10 cellular contexts compared by ENCODE assay signal in genomic region chr10:31033166-31033565, GRCh38. TPM values are rescaled to one million over a fixed set of nuclear protein-coding genes. Genes with fewer than 3 reads are reported as not detected.
A peak's percentile ranks its signal among the peaks of the same experiment; 100 is the strongest.
DNase-seq lines count a peak whose midpoint lies in the region; ATAC-seq, FAIRE-seq and TF ChIP-seq lines count a peak whose summit lies in the region.
"Had no signal": no experiment of that assay in that cellular context is flagged by ENCODE, and none has a peak within 500 bp of the region (broad histone marks: within the 10 kb centered on the region; RNA-seq: fewer than 3 reads in every experiment).

No MANE protein-coding gene starts in this region.

- H3K27me3 ChIP-seq in CD8-positive, alpha-beta T cell (ENCODE audit: insufficient read depth, low read length): no peaks in the 10 kb centered on the region
- H3K27me3 ChIP-seq in endodermal cell (ENCODE audit: control insufficient read depth, insufficient read depth, low read length, poor library complexity, severe bottlenecking) (no peaks in the 10 kb centered on the region), rectal smooth muscle tissue (ENCODE audit: control insufficient read depth, insufficient read depth, low read length) (no peaks in the 10 kb centered on the region)

- H3K4me1 Mint-ChIP-seq in CD8-positive, alpha-beta T cell (ENCODE audit: low read depth): peaks cover 21% of the 10 kb centered on the region
- peaks cover 37% of the 10 kb centered on the region for H3K4me1 Mint-ChIP-seq in endodermal cell

- peaks cover 20% of the 10 kb centered on the region for H3K4me1 ChIP-seq in CD8-positive, alpha-beta T cell (ENCODE audit: insufficient read depth, low read length)
- H3K4me1 ChIP-seq in endodermal cell (ENCODE audit: control insufficient read depth, insufficient read depth, low read length): peaks cover 11% of the 10 kb centered on the region
- peaks cover 3% of the 10 kb centered on the region for H3K4me1 ChIP-seq in rectal smooth muscle tissue (ENCODE audit: control insufficient read depth, insufficient read depth, low read length)

- TF ChIP-seq CTCF in CD8-positive, alpha-beta T cell (IDR thresholded peaks at IDR 0.05): no peak
- TF ChIP-seq CTCF in NB4 (IDR thresholded peaks at IDR 0.05; ENCODE audit: low read depth, low read length) (no peak), endodermal cell (conservative IDR thresholded peaks at IDR 0.05) (no peak)

- no peak for DNase-seq in CD8-positive, alpha-beta T cell
- peak; percentile 49 for DNase-seq in NB4 (ENCODE audit: low read depth)
- no peak for DNase-seq in endodermal cell
- no peak for DNase-seq in GM12892 (ENCODE audit: insufficient read length)
- DNase-seq in urothelium cell line (ENCODE audit: low spot score): no peak
- DNase-seq: NCI-H2107; stimulated activated naive CD4-positive, alpha-beta T cell had no signal

- FAIRE-seq in GM12892 (lab: Jason Lieb, UNC): no peak
- FAIRE-seq in urothelium cell line (lab: Jason Lieb, UNC): no peak

- H3K9me3 Mint-ChIP-seq in CD8-positive, alpha-beta T cell: no peaks in the 10 kb centered on the region
- no peaks in the 10 kb centered on the region for H3K9me3 Mint-ChIP-seq in endodermal cell

- no peak overlapping the region for H3K27ac Mint-ChIP-seq in CD8-positive, alpha-beta T cell
- no peak overlapping the region for H3K27ac Mint-ChIP-seq in endodermal cell

- no peak for TF ChIP-seq POLR2A in NB4 (IDR thresholded peaks at IDR 0.05; ENCODE audit: extremely low read depth, insufficient read length)
- TF ChIP-seq POLR2A in GM12892 (IDR thresholded peaks at IDR 0.05; ENCODE audit: low read depth, low read length): no peak

- no peak overlapping the region for H3K4me3 ChIP-seq in CD8-positive, alpha-beta T cell (ENCODE audit: low read depth, low read length)
- H3K4me3 ChIP-seq in NB4 (ENCODE audit: low read depth, low read length) (peak overlapping the region; percentile 71), endodermal cell (ENCODE audit: low read length) (no peak overlapping the region), rectal smooth muscle tissue (ENCODE audit: low read length) (no peak overlapping the region)

- H3K9ac ChIP-seq in endodermal cell (ENCODE audit: extremely low read depth, low read length, poor library complexity, severe bottlenecking) (no peak overlapping the region), rectal smooth muscle tissue (ENCODE audit: low read length) (no peak overlapping the region)

- no peak overlapping the region for H3K27ac ChIP-seq in CD8-positive, alpha-beta T cell (ENCODE audit: low read depth, low read length)
- no peak overlapping the region for H3K27ac ChIP-seq in endodermal cell (ENCODE audit: low read depth, low read length)
- H3K27ac ChIP-seq in rectal smooth muscle tissue (ENCODE audit: low read depth, low read length): peak overlapping the region; percentile 100

- peaks cover 3% of the 10 kb centered on the region for H3K36me3 Mint-ChIP-seq in CD8-positive, alpha-beta T cell
- no peaks in the 10 kb centered on the region for H3K36me3 Mint-ChIP-seq in endodermal cell (ENCODE audit: low read depth)

- CTCF ChIA-PET in CD8-positive, alpha-beta T cell (lab: Charles Lee): interaction anchor here (6.1 kb wide), 1 partner anchor 248 kb away, joined by 40 read pairs; no protein-coding TSS in a partner anchor

- POLR2A ChIA-PET in CD8-positive, alpha-beta T cell (lab: Charles Lee): interaction anchor here (1.3 kb wide), 1 partner anchor 248 kb away, joined by 4 read pairs; no protein-coding TSS in a partner anchor

- no peaks in the 10 kb centered on the region for H3K36me3 ChIP-seq in CD8-positive, alpha-beta T cell (ENCODE audit: insufficient read depth, low read length)
- no peaks in the 10 kb centered on the region for H3K36me3 ChIP-seq in endodermal cell (ENCODE audit: control insufficient read depth, insufficient read depth, low read length)
- H3K36me3 ChIP-seq in rectal smooth muscle tissue (ENCODE audit: control insufficient read depth, insufficient read depth, low read length): no peaks in the 10 kb centered on the region

- WGBS in endodermal cell (ENCODE audit: insufficient coverage in 1 of 2, insufficient read length in 1 of 2), 2 experiments: 97 to 98% methylated on average over 4 to 7 of the region's 7 CpGs

- ATAC-seq in CD8-positive, alpha-beta T cell: no peak
- ATAC-seq in HG03196 (IDR thresholded peaks at IDR 0.05; ENCODE audit: unreplicated experiment): no peak
- ATAC-seq in GM19463 (IDR thresholded peaks at IDR 0.05; ENCODE audit: unreplicated experiment): no peak

- peak overlapping the region; percentile 90 for H3K4me3 Mint-ChIP-seq in CD8-positive, alpha-beta T cell
- peak overlapping the region; percentile 67 for H3K4me3 Mint-ChIP-seq in endodermal cell

- no peaks in the 10 kb centered on the region for H3K27me3 Mint-ChIP-seq in CD8-positive, alpha-beta T cell (ENCODE audit: low read depth)
- peaks cover 8% of the 10 kb centered on the region for H3K27me3 Mint-ChIP-seq in endodermal cell (ENCODE audit: insufficient read depth)

- intact Hi-C loops in CD8-positive, alpha-beta T cell (cut with DNase I, micrococcal nuclease): loop anchor here (2.0 to 10.0 kb wide), 13 partner anchors 49 to 1924 kb away; partner anchors contain the start of genes KIF5B (in 2 of the 2), ARHGAP12 (in 1 of the 2), ITGB1 (in 1 of the 2) and MTPAP (in 1 of the 2)

- no peaks in the 10 kb centered on the region for H3K9me3 ChIP-seq in CD8-positive, alpha-beta T cell (ENCODE audit: low read length)
- no peaks in the 10 kb centered on the region for H3K9me3 ChIP-seq in endodermal cell (ENCODE audit: control insufficient read depth, low read length)

RNA-seq across cellular contexts. Expression of gene ZNF438, which starts 1.5 kb away (rescaled TPM):
- total RNA-seq in CD8-positive, alpha-beta T cell: 1 to 10 TPM; 1.5 to 1.7 TPM
- 1 to 10 TPM; 2.6 to 3.0 TPM for total RNA-seq in endodermal cell
- polyA plus RNA-seq in endodermal cell (2013, experiment 1 of 2): 6.0 TPM
- 5.8 TPM for polyA plus RNA-seq in endodermal cell (2013, experiment 2 of 2)
- polyA plus RNA-seq in GM12892 (2012; ENCODE audit: missing spikeins): 2.5 TPM
